ENCODE assay signal across 9 cellular contexts in the genomic region with DNA sequence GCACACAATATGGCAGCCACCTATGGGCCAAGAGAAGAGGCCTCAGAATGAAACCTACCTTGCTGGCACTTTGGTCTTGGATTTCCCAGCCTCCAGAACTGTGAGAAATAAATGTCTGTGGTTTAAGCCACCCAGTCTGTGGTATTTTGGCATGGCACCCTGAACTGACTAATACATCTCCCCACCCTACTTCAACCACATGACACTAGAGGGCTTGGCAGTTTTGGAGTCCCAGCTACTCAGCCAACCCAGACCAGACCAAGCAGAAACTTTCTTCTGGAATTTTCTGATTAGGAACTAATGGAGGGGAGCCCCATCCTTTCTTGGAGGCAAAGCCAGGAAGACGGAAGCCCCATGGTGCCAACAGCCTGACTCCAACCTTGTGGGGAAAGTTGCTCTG. TPM values are rescaled to one million over a fixed set of nuclear protein-coding genes. Genes with fewer than 3 reads are reported as not detected.
"Had no signal": no experiment of that assay in that cellular context is flagged by ENCODE, and none has a peak within 500 bp of the region (broad histone marks: within the 10 kb centered on the region; RNA-seq: fewer than 3 reads in every experiment).

No MANE protein-coding gene starts in this region.

RNA-seq across cellular contexts. Expression of a gene that starts 30.0 kb away (rescaled TPM):
- total RNA-seq: activated naive CD8-positive, alpha-beta T cell treated with anti-CD3 and anti-CD28 coated beads, Interleukin-2, amount 10 ng/mL, durations not matched to agents 7 days and 5 days; heart left ventricle; left ventricle myocardium inferior; osteocyte; pulmonary artery endothelial cell; sigmoid colon; upper lobe of right lung had no signal
- polyA plus RNA-seq: heart left ventricle, neural cell, sigmoid colon had no signal

RNA-seq across cellular contexts. Expression of a gene that starts 54.5 kb away (rescaled TPM):
- total RNA-seq: activated naive CD8-positive, alpha-beta T cell treated with anti-CD3 and anti-CD28 coated beads, Interleukin-2, amount 10 ng/mL, durations not matched to agents 7 days and 5 days; aorta; heart left ventricle; left ventricle myocardium inferior; osteocyte; pulmonary artery endothelial cell; upper lobe of right lung had no signal
- polyA plus RNA-seq: aorta, heart left ventricle, neural cell, sigmoid colon had no signal
